23 cellular contexts compared by ENCODE assay signal in the genomic region with DNA sequence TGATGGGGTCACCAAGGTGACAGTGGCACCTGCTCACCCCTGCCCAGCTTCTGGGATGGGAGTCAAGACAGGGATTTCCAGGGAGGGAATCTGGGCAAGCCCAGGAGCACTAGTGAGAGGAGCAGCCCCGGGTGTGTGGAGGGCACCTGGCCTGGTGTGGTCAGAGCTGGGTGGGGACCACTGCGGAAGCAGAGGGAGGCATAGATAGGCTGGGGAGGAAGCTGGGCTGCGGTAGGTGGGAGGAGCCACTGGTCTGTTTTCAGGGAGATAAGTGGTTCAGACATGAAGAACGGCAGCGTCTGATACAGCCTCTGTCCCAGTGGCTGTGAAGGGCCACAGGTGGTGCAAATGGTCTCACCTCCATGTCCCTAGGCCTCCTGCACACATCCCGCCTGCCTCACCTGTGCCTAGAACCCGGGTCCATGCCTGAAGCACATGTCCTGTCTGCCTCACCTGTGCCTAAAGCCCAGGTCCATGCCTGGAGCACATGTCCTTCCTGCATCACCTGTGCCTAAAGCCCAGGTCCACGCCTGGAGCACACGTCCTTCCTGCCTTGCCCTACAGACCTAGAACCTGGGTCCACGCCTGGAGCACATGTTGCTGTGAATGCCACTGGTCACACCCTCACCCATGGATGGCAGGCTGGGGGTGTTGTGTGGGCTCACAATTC.
A peak's percentile ranks its signal among the peaks of the same experiment; 100 is the strongest.
DNase-seq lines count a peak whose midpoint lies in the region; ATAC-seq, FAIRE-seq and TF ChIP-seq lines count a peak whose summit lies in the region.
"Had no signal": no experiment of that assay in that cellular context is flagged by ENCODE, and none has a peak within 500 bp of the region (broad histone marks: within the 10 kb centered on the region; RNA-seq: fewer than 3 reads in every experiment).

No MANE protein-coding gene starts in this region.

- H3K9me3 ChIP-seq in K562 (replicated peaks; ENCODE audit: control insufficient read depth, insufficient read depth, low read depth, low read length): no peaks in the 10 kb centered on the region
- H3K9me3 ChIP-seq in naive thymus-derived CD4-positive, alpha-beta T cell (ENCODE audit: control insufficient read depth in 2 of 3, low read length in 3 of 3): no peaks in the 10 kb centered on the region
- H3K9me3 ChIP-seq: MG63 had no signal

- TF ChIP-seq EP300 in K562 (IDR thresholded peaks at IDR 0.05; ENCODE audit: low read length): no peak

- H3K27ac ChIP-seq in K562 (ENCODE audit: extremely low read depth, low read depth, low read length) (no peak overlapping the region), caudate nucleus (ENCODE audit: low read depth, low read length) (no peak overlapping the region)
- no peak overlapping the region for H3K27ac ChIP-seq in naive thymus-derived CD4-positive, alpha-beta T cell (ENCODE audit: low read depth, low read length)
- H3K27ac ChIP-seq: HL-60, SJSA1 had no signal

- no peaks in the 10 kb centered on the region for H3K36me3 Mint-ChIP-seq in naive thymus-derived CD4-positive, alpha-beta T cell
- H3K36me3 Mint-ChIP-seq: T-cell had no signal

- in situ Hi-C loops in K562 (cut with MboI): no loop called here

- peaks cover 0 to 5% (median 0%) of the 10 kb centered on the region in 7 donors for H3K4me1 Mint-ChIP-seq in naive thymus-derived CD4-positive, alpha-beta T cell
- H3K4me1 Mint-ChIP-seq: T-cell had no signal

- H2AFZ ChIP-seq in K562 (ENCODE audit: low read depth, low read length): no peak overlapping the region

- peaks cover 0 to 7% (median 2%) of the 10 kb centered on the region in 11 donors for H3K9me3 Mint-ChIP-seq in naive thymus-derived CD4-positive, alpha-beta T cell

- no peaks in the 10 kb centered on the region for H3K79me2 ChIP-seq in K562 (ENCODE audit: control insufficient read depth, insufficient read depth, low read length)

- POLR2A ChIA-PET in K562 (lab: Yijun Ruan, JAX): no interaction called here
- POLR2A ChIA-PET in naive thymus-derived CD4-positive, alpha-beta T cell (lab: Charles Lee): no interaction called here

- H3K27me3 Mint-ChIP-seq in naive thymus-derived CD4-positive, alpha-beta T cell: peaks cover 0 to 45% (median 22%) of the 10 kb centered on the region in 5 donors

- WGBS in K562 (ENCODE audit: insufficient coverage, low coverage, missing lambda C conversion rate): 0% methylated on average over 10 of the region's 10 CpGs

- no peak overlapping the region for H3K27ac Mint-ChIP-seq in naive thymus-derived CD4-positive, alpha-beta T cell
- H3K27ac Mint-ChIP-seq: T-cell had no signal

- no peaks in the 10 kb centered on the region for H3K9me1 ChIP-seq in K562 (ENCODE audit: control insufficient read depth, insufficient read depth, low read length)

- ATAC-seq in K562: peak; percentile 69
- ATAC-seq in naive thymus-derived CD4-positive, alpha-beta T cell: peak; percentile 29
- no peak for ATAC-seq in GM21786 (IDR thresholded peaks at IDR 0.05; ENCODE audit: unreplicated experiment)
- ATAC-seq: GM12878, HCT116, T-cell had no signal

- no TSS peak for BruUV-seq in K562 (replicated peaks; lab: Mats Ljungman, UMichigan)

- intact Hi-C loops in K562 (cut with micrococcal nuclease): no loop called here
- intact Hi-C loops in naive thymus-derived CD4-positive, alpha-beta T cell (cut with micrococcal nuclease): no loop called here
- intact Hi-C loops in posterior vena cava (cut with DNase I): no loop called here

- H3K4me2 ChIP-seq in K562 (ENCODE audit: insufficient read depth, low read length): no peak overlapping the region

- no peak for TF ChIP-seq CTCF in K562 (IDR thresholded peaks at IDR 0.05 in 2 of 3, conservative IDR thresholded peaks at IDR 0.05 in 1 of 3; ENCODE audit: insufficient read depth in 2 of 3, low read depth in 1 of 3, low read length in 3 of 3)

- H3K4me1 ChIP-seq in K562 (replicated peaks in 1 of 2; ENCODE audit: control insufficient read depth in 2 of 2, insufficient read depth in 2 of 2, low read length in 2 of 2): no peaks in the 10 kb centered on the region; a peak in 1 of 5 replicates
- H3K4me1 ChIP-seq in naive thymus-derived CD4-positive, alpha-beta T cell (ENCODE audit: control insufficient read depth in 2 of 2, insufficient read depth in 2 of 2, low read length in 2 of 2): no peaks in the 10 kb centered on the region
- H3K4me1 ChIP-seq: SJSA1 had no signal

- TF ChIP-seq RAD21 in K562 (CRISPR knock-in tag; conservative IDR thresholded peaks at IDR 0.05 in 1 of 2, IDR thresholded peaks at IDR 0.05 in 1 of 2): no peak

- no peaks in the 10 kb centered on the region; the same call in 1 of the 2 replicates for H4K20me1 ChIP-seq in K562 (replicated peaks; ENCODE audit: control insufficient read depth, insufficient read depth, low read length)

- peaks cover 0 to 7% of the 10 kb centered on the region in 2 experiments; a peak in 2 of 5 replicates for H3K27me3 ChIP-seq in K562 (ENCODE audit: control insufficient read depth in 2 of 2, insufficient read depth in 2 of 2, low read length in 2 of 2)
- H3K27me3 ChIP-seq in naive thymus-derived CD4-positive, alpha-beta T cell (ENCODE audit: control insufficient read depth in 2 of 2, insufficient read depth in 2 of 2, low read length in 2 of 2): no peaks in the 10 kb centered on the region
- H3K27me3 ChIP-seq: MG63, SJSA1 had no signal

- no peak for TF ChIP-seq POLR2A in K562 (conservative IDR thresholded peaks at IDR 0.05)

- CTCF ChIA-PET in K562 (lab: Yijun Ruan, JAX; ENCODE audit: low intra/inter-chr PET ratio): no interaction called here
- CTCF ChIA-PET in naive thymus-derived CD4-positive, alpha-beta T cell (lab: Charles Lee): no interaction called here

- DNase-seq in CMK (ENCODE audit: low read depth) (peak; percentile 97), SW480 (ENCODE audit: low spot score) (peak; percentile 69), K562 (ENCODE audit: extremely low read depth in 1 of 4, low spot score in 3 of 4) (peak; percentile 26 to 34 (median 29)), caudate nucleus (lab: John Stamatoyannopoulos, UW) (no peak), DMS 273 (lab: John Stamatoyannopoulos, UW; ENCODE audit: unreplicated experiment) (no peak), posterior vena cava (ENCODE audit: low spot score) (no peak)
- DNase-seq in naive thymus-derived CD4-positive, alpha-beta T cell: no peak
- DNase-seq: 8988T, ACHN, KBM-7, MG63, NCI-H1105 treated with DMSO at 0.1 percent for 48 hours, NCI-H146, NCI-H2029 treated with DMSO at 0.1 percent for 48 hours, NCI-H446 treated with DMSO at 0.1 percent for 48 hours, NCI-H526, Right ventricle myocardium superior, T-cell had no signal

- no peaks in the 10 kb centered on the region for H3K36me3 ChIP-seq in K562 (ENCODE audit: control insufficient read depth, insufficient read depth, low read length)
- H3K36me3 ChIP-seq in naive thymus-derived CD4-positive, alpha-beta T cell (ENCODE audit: control insufficient read depth in 2 of 3, insufficient read depth in 3 of 3, low read length in 3 of 3): no peaks in the 10 kb centered on the region
- H3K36me3 ChIP-seq: MG63, SJSA1 had no signal

- H3K4me3 ChIP-seq in K562: no peak overlapping the region
- H3K4me3 ChIP-seq in naive thymus-derived CD4-positive, alpha-beta T cell (ENCODE audit: low read length): no peak overlapping the region
- H3K4me3 ChIP-seq: GM12878, MG63, SJSA1 had no signal

- no peak overlapping the region for H3K9ac ChIP-seq in K562 (ENCODE audit: insufficient read depth in 1 of 2, low read depth in 2 of 2, low read length in 2 of 2)

- no peak overlapping the region for H3K4me3 Mint-ChIP-seq in naive thymus-derived CD4-positive, alpha-beta T cell
- H3K4me3 Mint-ChIP-seq: T-cell had no signal

- FAIRE-seq in K562 (lab: Jason Lieb, UNC): no peak
- FAIRE-seq: GM12878 had no signal

TF ChIP-seq in K562, 482 proteins besides CTCF, POLR2A, EP300 and RAD21:
- TF ChIP-seq TCF3 (CRISPR knock-in tag; IDR thresholded peaks at IDR 0.05) (peak; percentile 32; the same call in 1 of the 2 replicates), CBFA2T2 (conservative IDR thresholded peaks at IDR 0.05) (peak; percentile 41; the same call in 1 of the 2 replicates), SRF (CRISPR knock-in tag; IDR thresholded peaks at IDR 0.05) (no peak), CBFA2T3 (IDR thresholded peaks at IDR 0.05) (peak; percentile 62), TAL1 (IDR thresholded peaks at IDR 0.05) (peak; percentile 51; the same call in 1 of the 2 replicates)

Comparison
In these comparisons a context has a peak if more than half of its experiments do, and no peak if none do; other contexts are left out.
1. DNase-seq: peak in CMK (single experiment), SW480 (single experiment) and K562 (4 of 4); none in naive thymus-derived CD4-positive, alpha-beta T cell (0 of 9), caudate nucleus (0 of 61), DMS 273 (single experiment) and posterior vena cava (single experiment).